8 cellular contexts compared by ENCODE assay signal in the genomic region with DNA sequence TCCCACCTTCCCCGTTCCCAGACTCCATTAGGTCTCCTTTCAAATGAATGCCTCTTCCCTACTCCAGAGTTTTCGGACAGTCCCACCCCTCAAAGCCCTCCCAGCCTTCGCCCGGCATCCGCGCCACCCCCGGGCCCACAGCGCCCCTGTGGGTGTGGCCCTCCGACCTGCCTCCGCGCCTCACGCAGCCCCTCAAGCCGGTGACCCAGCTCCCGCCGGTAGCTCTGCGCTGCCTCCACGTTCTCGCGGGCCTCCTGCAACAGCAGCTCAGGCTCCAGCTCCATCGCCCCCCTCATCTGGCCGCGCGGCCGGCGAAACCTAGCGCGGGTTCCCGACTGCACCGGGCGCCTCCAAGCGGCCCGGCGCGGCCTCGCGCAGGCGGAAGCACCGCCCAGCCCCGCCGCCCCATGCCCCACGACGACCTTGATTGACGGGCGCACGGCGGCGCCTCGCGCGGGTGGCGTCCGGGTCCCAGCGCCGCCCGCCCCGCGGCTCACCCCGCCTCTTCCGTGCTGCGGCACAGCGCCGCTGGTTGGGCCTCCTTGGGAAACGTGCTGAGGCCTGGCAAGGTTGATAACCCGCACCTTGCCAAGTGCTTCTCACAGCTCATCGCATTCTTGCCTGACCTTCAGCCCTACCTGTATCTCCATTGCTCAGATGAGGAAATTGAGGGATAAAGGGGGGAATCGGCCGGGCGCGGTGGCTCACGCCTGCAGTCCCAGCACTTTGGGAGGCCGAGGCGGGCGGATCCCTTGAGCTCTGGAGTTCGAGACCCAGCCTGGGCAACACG. TPM values are rescaled to one million over a fixed set of nuclear protein-coding genes. Genes with fewer than 3 reads are reported as not detected.
DNase-seq lines count a peak whose midpoint lies in the region; ATAC-seq and TF ChIP-seq lines count a peak whose summit lies in the region.

A gene with protein sequence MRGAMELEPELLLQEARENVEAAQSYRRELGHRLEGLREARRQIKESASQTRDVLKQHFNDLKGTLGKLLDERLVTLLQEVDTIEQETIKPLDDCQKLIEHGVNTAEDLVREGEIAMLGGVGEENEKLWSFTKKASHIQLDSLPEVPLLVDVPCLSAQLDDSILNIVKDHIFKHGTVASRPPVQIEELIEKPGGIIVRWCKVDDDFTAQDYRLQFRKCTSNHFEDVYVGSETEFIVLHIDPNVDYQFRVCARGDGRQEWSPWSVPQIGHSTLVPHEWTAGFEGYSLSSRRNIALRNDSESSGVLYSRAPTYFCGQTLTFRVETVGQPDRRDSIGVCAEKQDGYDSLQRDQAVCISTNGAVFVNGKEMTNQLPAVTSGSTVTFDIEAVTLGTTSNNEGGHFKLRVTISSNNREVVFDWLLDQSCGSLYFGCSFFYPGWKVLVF (minus strand): TSS at position 337 of the 790 bp plus-strand sequence. CDS start 41 bp downstream, at position 296.

- peak within 1 kb of the TSS; percentile 47; the same call in 1 of the 3 replicates for H2BK15ac ChIP-seq in IMR-90 (ENCODE audit: low read depth, low read length)

- H2AFZ ChIP-seq in IMR-90 (replicated peaks; ENCODE audit: low read length, poor library complexity) (peak within 1 kb of the TSS; percentile 98), OCI-LY3 (ENCODE audit: low read depth, low read length) (peak within 1 kb of the TSS; percentile 79)

- DNase-seq in DMS 273 treated with DMSO at 0.1 percent for 48 hours (lab: John Stamatoyannopoulos, UW) (peak; percentile 80), IMR-90 (peak; percentile 87), activated T-cell treated with anti-CD3 and anti-CD28 coated beads for 1 hour (ENCODE audit: low read depth) (peak; percentile 84), epithelial cell of esophagus (ENCODE audit: low read depth) (peak; percentile 94), mucosa of descending colon (peak; percentile 90 to 96 (median 95))
- DNase-seq in stimulated activated CD8-positive, alpha-beta memory T cell treated with anti-CD3 and anti-CD28 coated beads, Interleukin-4, amount 100 ng/mL, for 1 hour (ENCODE audit: low read depth in 2 of 2, low spot score in 1 of 2): peak; percentile 61 to 76

- H2AK5ac ChIP-seq in IMR-90 (ENCODE audit: low read depth, low read length): peak within 1 kb of the TSS; percentile 21; the same call in 1 of the 2 replicates

- H4K91ac ChIP-seq in IMR-90 (ENCODE audit: insufficient read depth, low read depth, low read length): peak within 1 kb of the TSS; percentile 96

- ATAC-seq in GM21526 (IDR thresholded peaks at IDR 0.05; ENCODE audit: low FRiP score, unreplicated experiment) (peak; percentile 78), IMR-90 (ENCODE audit: low read depth) (peak; percentile 98), mucosa of descending colon (peak; percentile 95)

- peak within 1 kb of the TSS; percentile 89 for H4K5ac ChIP-seq in IMR-90 (ENCODE audit: low read depth, low read length)

- H3K18ac ChIP-seq in IMR-90 (ENCODE audit: low read depth, low read length): peak within 1 kb of the TSS; percentile 30; the same call in 1 of the 2 replicates

- H3K4me3 ChIP-seq in IMR-90 (ENCODE audit: insufficient read depth, low read depth, low read length) (peak within 1 kb of the TSS; percentile 85), OCI-LY3 (ENCODE audit: low read length) (peak within 1 kb of the TSS; percentile 98), epithelial cell of esophagus (ENCODE audit: low read length) (peak within 1 kb of the TSS; percentile 84), mucosa of descending colon (peak within 1 kb of the TSS; percentile 75)

- peaks cover 49% of the 10 kb centered on the region for H3K79me2 ChIP-seq in OCI-LY3 (ENCODE audit: low read length)

- no peaks in the 10 kb centered on the region for H3K27me3 ChIP-seq in IMR-90 (ENCODE audit: control insufficient read depth, insufficient read depth, low read length)
- H3K27me3 ChIP-seq in OCI-LY3 (ENCODE audit: low read depth, low read length): no peaks in the 10 kb centered on the region

- H3K4ac ChIP-seq in IMR-90 (ENCODE audit: low read depth, low read length): peak within 1 kb of the TSS; percentile 93

- in situ Hi-C loops in IMR-90 (cut with MboI; ENCODE audit: low sequenced_read_pairs): no loop called here

- dilution Hi-C loops in IMR-90 (cut with HindIII; ENCODE audit: low sequenced_read_pairs, unreplicated experiment): no loop called here

- CTCF ChIA-PET in IMR-90 (lab: Yijun Ruan, JAX): interaction anchor here (0.6 to 1.3 kb wide), 5 partner anchors 11 to 454 kb away, joined by 3 to 5 read pairs (median 3); no protein-coding TSS in a partner anchor

- H3K9me1 ChIP-seq in IMR-90 (ENCODE audit: insufficient read depth, low read length): 0 out of 2 replicates have a peak, but pooled peaks cover 4% of the 10 kb centered on the region

- H3K36me3 ChIP-seq in IMR-90 (ENCODE audit: control insufficient read depth, insufficient read depth, low read length): no peaks in the 10 kb centered on the region
- peaks cover 4% of the 10 kb centered on the region for H3K36me3 ChIP-seq in OCI-LY3 (replicated peaks; ENCODE audit: low read depth, low read length)
- peaks cover 4% of the 10 kb centered on the region for H3K36me3 ChIP-seq in mucosa of descending colon (ENCODE audit: low read depth)

- H3K14ac ChIP-seq in IMR-90 (replicated peaks; ENCODE audit: low read depth, low read length): peak within 1 kb of the TSS; percentile 94

- H3K9me3 ChIP-seq in IMR-90 (ENCODE audit: control insufficient read depth, insufficient read depth, low read length): no peaks in the 10 kb centered on the region
- H3K9me3 ChIP-seq in OCI-LY3 (ENCODE audit: insufficient read depth, low read length): no peaks in the 10 kb centered on the region
- no peaks in the 10 kb centered on the region for H3K9me3 ChIP-seq in mucosa of descending colon

- H3K56ac ChIP-seq in IMR-90 (ENCODE audit: extremely low read depth, insufficient read depth, low read length): peak within 1 kb of the TSS; percentile 47; the same call in 1 of the 2 replicates

- H3K27ac ChIP-seq in IMR-90 (ENCODE audit: insufficient read depth, low read length) (peak within 1 kb of the TSS; percentile 73), OCI-LY3 (ENCODE audit: low read length) (peak within 1 kb of the TSS; percentile 70)

- POLR2A ChIA-PET in IMR-90 (lab: Charles Lee; ENCODE audit: unreplicated experiment): no interaction called here

- peak within 1 kb of the TSS; percentile 89 for H3K23ac ChIP-seq in IMR-90 (ENCODE audit: low read depth, low read length)

- peak within 1 kb of the TSS; percentile 88 to 99 for H4K8ac ChIP-seq in IMR-90 (ENCODE audit: low read depth in 2 of 2, low read length in 2 of 2)

- BruUV-seq in IMR-90 (replicated peaks; lab: Mats Ljungman, UMichigan): no TSS peak

- peak within 1 kb of the TSS; percentile 95 for H2AK9ac ChIP-seq in IMR-90 (replicated peaks; ENCODE audit: low read depth, low read length, poor library complexity)

- H3K79me1 ChIP-seq in IMR-90 (ENCODE audit: low read depth in 1 of 2, low read length in 2 of 2): peaks cover 15 to 43% of the 10 kb centered on the region in 2 experiments

- TF ChIP-seq POLR2A in IMR-90 (IDR thresholded peaks at IDR 0.05; ENCODE audit: low read depth, low read length): peak; percentile 56

- H2BK20ac ChIP-seq in IMR-90 (ENCODE audit: low read depth, low read length): no peak within 1 kb of the TSS

- H3K4me1 ChIP-seq in IMR-90 (ENCODE audit: control insufficient read depth, insufficient read depth, low read length) (peaks cover 3% of the 10 kb centered on the region), OCI-LY3 (ENCODE audit: low read length) (peaks cover 29% of the 10 kb centered on the region), mucosa of descending colon (ENCODE audit: low read depth) (peaks cover 33% of the 10 kb centered on the region)

- TF ChIP-seq CTCF in IMR-90 (conservative IDR thresholded peaks at IDR 0.05; ENCODE audit: low read depth, low read length) (peak; percentile 60), OCI-LY3 (IDR thresholded peaks at IDR 0.05; ENCODE audit: low read depth, low read length) (peak; percentile 61), epithelial cell of esophagus (IDR thresholded peaks at IDR 0.05; ENCODE audit: insufficient read depth, low read depth, low read length, missing control alignments) (peak; percentile 29), mucosa of descending colon (IDR thresholded peaks at IDR 0.05) (peak; percentile 68)

- H3K4me2 ChIP-seq in IMR-90 (ENCODE audit: low read depth, low read length) (peak within 1 kb of the TSS; percentile 93), OCI-LY3 (ENCODE audit: low read length) (peak within 1 kb of the TSS; percentile 97)

- intact Hi-C loops in IMR-90 (cut with micrococcal nuclease): no loop called here
- intact Hi-C loops in mucosa of descending colon (cut with DNase I, micrococcal nuclease): no loop called here

- no peaks in the 10 kb centered on the region for H4K20me1 ChIP-seq in IMR-90 (ENCODE audit: insufficient read depth, low read length)
- H4K20me1 ChIP-seq in OCI-LY3 (ENCODE audit: insufficient read depth, low read length): peaks cover 12% of the 10 kb centered on the region; the same call in 1 of the 2 replicates

- peak; percentile 43; the same call in 1 of the 2 replicates for TF ChIP-seq RAD21 in IMR-90 (IDR thresholded peaks at IDR 0.05; ENCODE audit: low read length)

- H3K9ac ChIP-seq in IMR-90 (ENCODE audit: low read depth, low read length) (peak within 1 kb of the TSS; percentile 75), OCI-LY3 (ENCODE audit: low read length) (peak within 1 kb of the TSS; percentile 93)

- H2BK5ac ChIP-seq in IMR-90 (ENCODE audit: low read depth, low read length, poor library complexity, severe bottlenecking): peak within 1 kb of the TSS; percentile 86

- peak within 1 kb of the TSS; percentile 78 for H2BK120ac ChIP-seq in IMR-90 (ENCODE audit: low read depth, low read length)

- WGBS in IMR-90 (ENCODE audit: extremely low coverage in 2 of 2, insufficient read length in 1 of 2), 2 experiments: 3% methylated on average over 23 of the region's 75 CpGs; no CpG with 5 or more reads in 1 of the 2 experiments

TF ChIP-seq in IMR-90, 13 proteins besides CTCF, POLR2A, EP300 and RAD21 (continues in another document):
- TF ChIP-seq, protein P1, sequence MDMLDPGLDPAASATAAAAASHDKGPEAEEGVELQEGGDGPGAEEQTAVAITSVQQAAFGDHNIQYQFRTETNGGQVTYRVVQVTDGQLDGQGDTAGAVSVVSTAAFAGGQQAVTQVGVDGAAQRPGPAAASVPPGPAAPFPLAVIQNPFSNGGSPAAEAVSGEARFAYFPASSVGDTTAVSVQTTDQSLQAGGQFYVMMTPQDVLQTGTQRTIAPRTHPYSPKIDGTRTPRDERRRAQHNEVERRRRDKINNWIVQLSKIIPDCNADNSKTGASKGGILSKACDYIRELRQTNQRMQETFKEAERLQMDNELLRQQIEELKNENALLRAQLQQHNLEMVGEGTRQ (IDR thresholded peaks at IDR 0.05; ENCODE audit: low read depth, low read length): no peak
- TF ChIP-seq SMC3 (IDR thresholded peaks at IDR 0.05; ENCODE audit: low read depth, low read length) (peak; percentile 33; the same call in 1 of the 2 replicates), MAZ (IDR thresholded peaks at IDR 0.05; ENCODE audit: borderline replicate concordance, low read depth, low read length) (peak; percentile 39; the same call in 1 of the 2 replicates)

RNA-seq across cellular contexts. Expression of the gene that starts here (rescaled TPM):
- total RNA-seq in IMR-90 (2012; rRNA removed) (15.2 and 17.8 TPM in 2 replicates), mucosa of descending colon (10 to 100 TPM; 13.7 to 17.9 (median 13.8) TPM)
- polyA plus RNA-seq in IMR-90 (2012; rRNA removed): 4.6 and 6.1 TPM in 2 replicates
- polyA plus RNA-seq in IMR-90 (2012; cell fraction: cytosol; rRNA removed): 1.9 and 3.7 TPM in 2 replicates
- polyA plus RNA-seq in IMR-90 (2012; cell fraction: nucleus; rRNA removed; ENCODE audit: low replicate concordance): 1.1 and 5.2 TPM in 2 replicates

Comparison
In these comparisons a context has a peak if more than half of its experiments do, and no peak if none do; other contexts are left out.
1. Peak in every context shown above with its lines: DNase-seq, ATAC-seq, H3K4me3 ChIP-seq and H3K27ac ChIP-seq.